In genomic region chr5:175687231-175687701, GRCh38 we compare ENCODE assay signal across 30 cellular contexts. TPM values are rescaled to one million over a fixed set of nuclear protein-coding genes. Genes with fewer than 3 reads are reported as not detected.
DNase-seq lines count a peak whose midpoint lies in the region; ATAC-seq, FAIRE-seq and TF ChIP-seq lines count a peak whose summit lies in the region.
"Had no signal": no experiment of that assay in that cellular context is flagged by ENCODE, and none has a peak within 500 bp of the region (broad histone marks: within the 10 kb centered on the region; RNA-seq: fewer than 3 reads in every experiment).

No MANE protein-coding gene starts in this region.

- TF ChIP-seq POLR2A in sigmoid colon (IDR thresholded peaks at IDR 0.05): no peak

- no peak overlapping the region for H3K4me3 Mint-ChIP-seq in CD4-positive, alpha-beta T cell
- H3K4me3 Mint-ChIP-seq: activated naive CD4-positive, alpha-beta T cell treated with anti-CD3 and anti-CD28 coated beads, Interleukin-2, amount 10 ng/mL, durations not matched to agents 7 days and 5 days; activated T-cell treated with anti-CD3 and anti-CD28 coated beads, Interleukin-2, amount 50 U/mL, for 4 hours; natural killer cell had no signal

- ATAC-seq in CD4-positive, alpha-beta T cell (ENCODE audit: poor library complexity): no peak
- ATAC-seq in HG02623 (IDR thresholded peaks at IDR 0.05; ENCODE audit: unreplicated experiment): no peak
- ATAC-seq: activated T-cell treated with anti-CD3 and anti-CD28 coated beads, Interleukin-2, amount 50 U/mL, for 4 hours; left colon; natural killer cell had no signal

- POLR2A ChIA-PET in CD4-positive, alpha-beta T cell (lab: Charles Lee): no interaction called here

- no peak for DNase-seq in CD4-positive, alpha-beta T cell
- DNase-seq in cerebellum (ENCODE audit: low spot score) (peak; percentile 31), right atrium auricular region (ENCODE audit: low spot score) (no peak), sigmoid colon (peak; percentile 61), iPS-NIHi7 (ENCODE audit: extremely low spot score) (no peak), SW 1271 (lab: John Stamatoyannopoulos, UW) (no peak), GM19239 (ENCODE audit: insufficient read length, low spot score) (no peak)
- DNase-seq: ACHN; activated CD8-positive, alpha-beta memory T cell treated with anti-CD3 and anti-CD28 coated beads for 24 hours; activated naive CD4-positive, alpha-beta T cell treated with anti-CD3 and anti-CD28 coated beads, Interleukin-2, amount 10 ng/mL, durations not matched to agents 7 days and 5 days; activated T-cell treated with anti-CD3 and anti-CD28 coated beads, Interleukin-2, amount 50 U/mL, for 4 hours; cerebellar nuclear complex; DND-41; effector CD8-positive, alpha-beta T cell; GOT3; left colon; natural killer cell; NCI-H1417 treated with DMSO at 0.1 percent for 48 hours; NCI-H2107; NCI-H446; stimulated activated CD4-positive, alpha-beta T cell treated with anti-CD3 and anti-CD28 coated beads, Interleukin-2, amount 100 ng/mL, for 24 hours; T-helper 1 cell had no signal

- H3K4me1 ChIP-seq in right atrium auricular region (peaks cover 0 to 48% of the 10 kb centered on the region in 2 donors), sigmoid colon (peaks cover 0 to 2% (median 0%) of the 10 kb centered on the region in 4 donors)
- H3K4me1 ChIP-seq: prostate gland had no signal

- intact Hi-C loops in CD4-positive, alpha-beta T cell (cut with DNase I, micrococcal nuclease): no loop called here
- intact Hi-C loops in sigmoid colon (cut with DNase I): no loop called here

- no peak overlapping the region for H3K27ac ChIP-seq in CD4-positive, alpha-beta T cell (ENCODE audit: low read depth, low read length)
- H3K27ac ChIP-seq in right atrium auricular region (peak overlapping the region; percentile 75 to 91), sigmoid colon (no peak overlapping the region)
- H3K27ac ChIP-seq: BLaER1, prostate gland had no signal

- H3K27me3 ChIP-seq in CD4-positive, alpha-beta T cell (ENCODE audit: control insufficient read depth, insufficient read depth, low read length): no peaks in the 10 kb centered on the region
- H3K27me3 ChIP-seq in right atrium auricular region: no peaks in the 10 kb centered on the region
- H3K27me3 ChIP-seq in sigmoid colon: no peaks in the 10 kb centered on the region
- H3K27me3 ChIP-seq: BLaER1 had no signal

- peaks cover 43% of the 10 kb centered on the region for H3K4me1 Mint-ChIP-seq in CD4-positive, alpha-beta T cell (ENCODE audit: low read depth)

- CTCF ChIA-PET in CD4-positive, alpha-beta T cell (lab: Charles Lee): no interaction called here

- H3K4me3 ChIP-seq in right atrium auricular region (no peak overlapping the region), sigmoid colon (no peak overlapping the region)
- H3K4me3 ChIP-seq: BLaER1, prostate gland, skin epidermis had no signal

- H3K27me3 Mint-ChIP-seq in CD4-positive, alpha-beta T cell: no peaks in the 10 kb centered on the region
- H3K27me3 Mint-ChIP-seq: activated naive CD4-positive, alpha-beta T cell treated with anti-CD3 and anti-CD28 coated beads, Interleukin-2, amount 10 ng/mL, durations not matched to agents 7 days and 5 days had no signal

- TF ChIP-seq EP300 in sigmoid colon (IDR thresholded peaks at IDR 0.05): no peak

- WGBS in sigmoid colon, 2 donors: 81 to 88% methylated on average over 14 of the region's 14 CpGs

- no peaks in the 10 kb centered on the region for H3K9me3 Mint-ChIP-seq in CD4-positive, alpha-beta T cell
- H3K9me3 Mint-ChIP-seq: activated naive CD4-positive, alpha-beta T cell treated with anti-CD3 and anti-CD28 coated beads, Interleukin-2, amount 10 ng/mL, durations not matched to agents 7 days and 5 days; activated T-cell treated with anti-CD3 and anti-CD28 coated beads, Interleukin-2, amount 50 U/mL, for 4 hours; natural killer cell had no signal

- no peak for FAIRE-seq in GM19239 (lab: Jason Lieb, UNC)
- FAIRE-seq: astrocyte, TTC549, urothelium cell line had no signal

- H3K27ac Mint-ChIP-seq in CD4-positive, alpha-beta T cell: peak overlapping the region; percentile 12
- H3K27ac Mint-ChIP-seq: activated naive CD4-positive, alpha-beta T cell treated with anti-CD3 and anti-CD28 coated beads, Interleukin-2, amount 10 ng/mL, durations not matched to agents 7 days and 5 days; natural killer cell had no signal

- H3K36me3 ChIP-seq in right atrium auricular region: peaks cover 9% of the 10 kb centered on the region
- H3K36me3 ChIP-seq in sigmoid colon: no peaks in the 10 kb centered on the region
- H3K36me3 ChIP-seq: prostate gland had no signal

- peaks cover 74% of the 10 kb centered on the region for H3K36me3 Mint-ChIP-seq in CD4-positive, alpha-beta T cell (ENCODE audit: low read depth)
- H3K36me3 Mint-ChIP-seq: natural killer cell had no signal

- no peaks in the 10 kb centered on the region for H3K9me3 ChIP-seq in CD4-positive, alpha-beta T cell (ENCODE audit: control insufficient read depth, low read length)
- no peaks in the 10 kb centered on the region for H3K9me3 ChIP-seq in right atrium auricular region
- no peaks in the 10 kb centered on the region for H3K9me3 ChIP-seq in sigmoid colon
- H3K9me3 ChIP-seq: BLaER1, prostate gland had no signal

- TF ChIP-seq CTCF in CD4-positive, alpha-beta T cell (IDR thresholded peaks at IDR 0.05): no peak
- TF ChIP-seq CTCF in right atrium auricular region (IDR thresholded peaks at IDR 0.05): no peak
- no peak for TF ChIP-seq CTCF in sigmoid colon (IDR thresholded peaks at IDR 0.05)

RNA-seq across cellular contexts. Expression of gene HRH2, which starts 29.4 kb away (rescaled TPM):
- 1 to 10 TPM; 2.9 to 3.4 TPM for total RNA-seq in CD4-positive, alpha-beta T cell
- total RNA-seq in cerebellum: 4.0 TPM
- total RNA-seq in right atrium auricular region: 10 to 100 TPM in 1 of 2 donors, 1 to 10 TPM in 1; 8.0 to 18.9 TPM
- total RNA-seq in sigmoid colon: 1 to 10 TPM; 1.1 to 3.8 (median 2.0) TPM
- 1 to 10 TPM in 1 of 3 donors, under 1 TPM in 2; under 0.01 to 3.6 (median 0.23) TPM for polyA plus RNA-seq in sigmoid colon
- total RNA-seq: HT-29 had no signal

Comparison
In these comparisons a context has a peak if more than half of its experiments do, and no peak if none do; other contexts are left out.
1. DNase-seq: peak in cerebellum (single experiment) and sigmoid colon (single experiment); none in CD4-positive, alpha-beta T cell (0 of 10), right atrium auricular region (single experiment), iPS-NIHi7 (single experiment), SW 1271 (0 of 2) and GM19239 (single experiment).
2. H3K27ac ChIP-seq: peak in right atrium auricular region (2 of 2); none in CD4-positive, alpha-beta T cell (single experiment) and sigmoid colon (0 of 4).